In the genomic region with DNA sequence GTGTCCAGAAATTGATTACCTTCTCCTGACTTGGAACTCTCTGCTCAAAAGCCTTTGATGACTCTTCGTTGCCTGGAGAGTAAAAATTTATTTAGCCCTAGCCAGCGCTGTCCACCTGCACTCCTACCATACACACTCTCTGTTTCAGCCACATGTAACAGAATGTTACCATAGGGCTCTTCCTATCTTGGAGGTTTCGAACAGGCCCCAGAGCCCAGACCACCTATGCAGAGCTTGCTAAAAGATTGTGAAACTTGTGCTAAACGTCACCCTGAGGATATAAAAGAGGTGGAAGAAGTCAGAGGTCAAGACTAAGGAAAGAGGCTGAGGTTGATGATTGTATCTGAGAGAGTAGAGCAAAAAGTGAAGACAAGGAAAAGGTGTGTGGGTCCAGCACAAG, we compare ENCODE assay signal across 1 cellular context.
TF ChIP-seq lines count a peak whose summit lies in the region.

No MANE protein-coding gene starts in this region.

TF ChIP-seq in GM12878, 131 proteins besides CTCF, POLR2A, EP300 and RAD21 (continued from another document):
- TF ChIP-seq, protein P1, sequence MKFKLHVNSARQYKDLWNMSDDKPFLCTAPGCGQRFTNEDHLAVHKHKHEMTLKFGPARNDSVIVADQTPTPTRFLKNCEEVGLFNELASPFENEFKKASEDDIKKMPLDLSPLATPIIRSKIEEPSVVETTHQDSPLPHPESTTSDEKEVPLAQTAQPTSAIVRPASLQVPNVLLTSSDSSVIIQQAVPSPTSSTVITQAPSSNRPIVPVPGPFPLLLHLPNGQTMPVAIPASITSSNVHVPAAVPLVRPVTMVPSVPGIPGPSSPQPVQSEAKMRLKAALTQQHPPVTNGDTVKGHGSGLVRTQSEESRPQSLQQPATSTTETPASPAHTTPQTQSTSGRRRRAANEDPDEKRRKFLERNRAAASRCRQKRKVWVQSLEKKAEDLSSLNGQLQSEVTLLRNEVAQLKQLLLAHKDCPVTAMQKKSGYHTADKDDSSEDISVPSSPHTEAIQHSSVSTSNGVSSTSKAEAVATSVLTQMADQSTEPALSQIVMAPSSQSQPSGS (IDR thresholded peaks at IDR 0.05; ENCODE audit: low read length): no peak
- TF ChIP-seq ESRRA (IDR thresholded peaks at IDR 0.05; ENCODE audit: low read length) (no peak), CREB1 (IDR thresholded peaks at IDR 0.05; ENCODE audit: low read depth) (no peak), NR2F1 (conservative IDR thresholded peaks at IDR 0.05) (peak; percentile 59), NFIC (IDR thresholded peaks at IDR 0.05; ENCODE audit: low read depth, low read length) (no peak), RELA (IDR thresholded peaks at IDR 0.05; ENCODE audit: borderline replicate concordance, partially characterized antibody) (no peak), IKZF2 (IDR thresholded peaks at IDR 0.05) (peak in 1 of 2 experiments; percentile 12; a peak in 1 of 4 replicates), CHD2 (IDR thresholded peaks at IDR 0.05; ENCODE audit: borderline replicate concordance, low read depth, low read length) (no peak), NFXL1 (IDR thresholded peaks at IDR 0.05; ENCODE audit: borderline replicate concordance) (no peak), MTA3 (IDR thresholded peaks at IDR 0.05; ENCODE audit: borderline replicate concordance, low read length) (no peak), IKZF1 (conservative IDR thresholded peaks at IDR 0.05) (peak; percentile 39; the same call in 1 of the 2 replicates), SIX5 (IDR thresholded peaks at IDR 0.05; ENCODE audit: low read depth, low read length, severe bottlenecking) (no peak), SMARCA5 (IDR thresholded peaks at IDR 0.05) (no peak), BCL11A (IDR thresholded peaks at IDR 0.05; ENCODE audit: low read depth, low read length) (0 out of 2 replicates have a peak, but pooled peaks have one; percentile 12)
- TF ChIP-seq, protein P2, sequence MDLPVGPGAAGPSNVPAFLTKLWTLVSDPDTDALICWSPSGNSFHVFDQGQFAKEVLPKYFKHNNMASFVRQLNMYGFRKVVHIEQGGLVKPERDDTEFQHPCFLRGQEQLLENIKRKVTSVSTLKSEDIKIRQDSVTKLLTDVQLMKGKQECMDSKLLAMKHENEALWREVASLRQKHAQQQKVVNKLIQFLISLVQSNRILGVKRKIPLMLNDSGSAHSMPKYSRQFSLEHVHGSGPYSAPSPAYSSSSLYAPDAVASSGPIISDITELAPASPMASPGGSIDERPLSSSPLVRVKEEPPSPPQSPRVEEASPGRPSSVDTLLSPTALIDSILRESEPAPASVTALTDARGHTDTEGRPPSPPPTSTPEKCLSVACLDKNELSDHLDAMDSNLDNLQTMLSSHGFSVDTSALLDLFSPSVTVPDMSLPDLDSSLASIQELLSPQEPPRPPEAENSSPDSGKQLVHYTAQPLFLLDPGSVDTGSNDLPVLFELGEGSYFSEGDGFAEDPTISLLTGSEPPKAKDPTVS (IDR thresholded peaks at IDR 0.05; ENCODE audit: low read depth, low read length): no peak
- TF ChIP-seq, protein P3, sequence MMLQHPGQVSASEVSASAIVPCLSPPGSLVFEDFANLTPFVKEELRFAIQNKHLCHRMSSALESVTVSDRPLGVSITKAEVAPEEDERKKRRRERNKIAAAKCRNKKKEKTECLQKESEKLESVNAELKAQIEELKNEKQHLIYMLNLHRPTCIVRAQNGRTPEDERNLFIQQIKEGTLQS (IDR thresholded peaks at IDR 0.05; ENCODE audit: borderline replicate concordance, extremely low read depth, low read depth, low read length): no peak
